ENCODE assay signal across 8 cellular contexts in the genomic region with DNA sequence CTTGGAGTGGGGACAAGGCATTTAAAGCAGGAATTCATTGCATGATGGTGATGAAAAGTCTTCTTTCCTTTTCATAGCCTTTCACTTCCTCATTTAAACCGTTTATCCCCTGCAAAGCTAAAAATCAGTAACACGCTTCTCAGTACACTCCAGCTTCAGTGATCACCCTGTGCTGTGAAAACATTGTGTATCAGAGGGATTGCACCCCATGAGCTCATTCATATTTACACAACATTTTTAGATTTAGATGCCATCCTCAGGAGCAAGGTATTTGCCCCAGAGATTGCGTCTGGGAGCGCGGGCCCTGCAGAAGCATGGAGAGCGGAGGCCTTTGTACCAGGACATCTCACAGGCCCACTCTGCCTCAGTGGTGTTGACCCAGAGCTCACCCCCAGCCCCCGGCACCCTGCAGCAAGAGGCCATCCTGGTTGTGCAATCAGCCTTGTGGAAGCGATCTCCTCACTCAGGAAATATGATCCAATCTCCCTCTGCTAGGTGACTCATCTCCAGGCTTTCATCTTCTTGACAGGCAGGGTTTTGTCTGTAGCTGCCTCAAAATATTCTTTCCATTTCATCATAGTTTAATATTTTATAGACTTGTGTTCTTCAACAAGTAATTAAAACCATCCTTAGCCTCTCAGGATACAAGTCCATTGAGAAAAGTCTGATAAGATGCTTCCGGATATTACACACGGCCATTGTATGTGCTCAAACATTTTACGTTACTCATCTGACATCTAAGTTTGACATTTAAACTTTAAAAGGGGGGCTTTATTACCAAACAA.
DNase-seq lines count a peak whose midpoint lies in the region; TF ChIP-seq lines count a peak whose summit lies in the region.

No MANE protein-coding gene starts in this region.

- DNase-seq in 8988T (peak; percentile 42), HK-2 (ENCODE audit: unreplicated experiment) (peak; percentile 62), adipocyte (ENCODE audit: low read depth) (peak; percentile 93), kidney glomerular epithelial cell (lab: John Stamatoyannopoulos, UW) (peak; percentile 98), activated T-cell treated with anti-CD3 and anti-CD28 coated beads for 4 hours (no peak), GM10248 (ENCODE audit: extremely low spot score) (no peak)
- no peak for DNase-seq in activated T-cell treated with anti-CD3 and anti-CD28 coated beads, Interleukin-2, amount 50 U/mL, for 1 hour
- DNase-seq in effector CD4-positive, alpha-beta T cell, result no peak

- TF ChIP-seq CTCF in GM10248 (IDR thresholded peaks at IDR 0.05; ENCODE audit: control extremely low read depth, extremely low read depth, low read depth, missing control alignments), result no peak

- H3K27me3 ChIP-seq in adipocyte (replicated peaks; ENCODE audit: control insufficient read depth, insufficient read depth, low read length), result no peaks in the 10 kb centered on the region

- H3K9me3 ChIP-seq in adipocyte (ENCODE audit: control insufficient read depth, low read length), result peaks cover 10% of the 10 kb centered on the region

- H3K4me3 ChIP-seq in adipocyte (ENCODE audit: low read length), result peak overlapping the region; percentile 43

- CTCF ChIA-PET in GM10248 (lab: Yijun Ruan, JAX), result no interaction called here

- POLR2A ChIA-PET in GM10248 (lab: Yijun Ruan, JAX), result no interaction called here

- peak overlapping the region; percentile 53 for H3K9ac ChIP-seq in adipocyte (ENCODE audit: low read length)

- H3K4me1 ChIP-seq in adipocyte (ENCODE audit: control insufficient read depth, insufficient read depth, low read length), result peaks cover 54% of the 10 kb centered on the region

- no peaks in the 10 kb centered on the region for H3K36me3 ChIP-seq in adipocyte (ENCODE audit: control insufficient read depth, insufficient read depth, low read length, severe bottlenecking)

Comparison
In these comparisons a context has a peak if more than half of its experiments do, and no peak if none do; other contexts are left out.
1. DNase-seq: peak in 8988T (single experiment), HK-2 (single experiment), adipocyte (single experiment) and kidney glomerular epithelial cell (single experiment); none in activated T-cell treated with anti-CD3 and anti-CD28 coated beads, Interleukin-2, amount 50 U/mL, for 1 hour (single experiment), activated T-cell treated with anti-CD3 and anti-CD28 coated beads for 4 hours (single experiment), effector CD4-positive, alpha-beta T cell (single experiment) and GM10248 (single experiment).